19 cellular contexts compared by ENCODE assay signal in genomic region chr11:2193099-2193886, GRCh38. TPM values are rescaled to one million over a fixed set of nuclear protein-coding genes. Genes with fewer than 3 reads are reported as not detected.
DNase-seq lines count a peak whose midpoint lies in the region; ATAC-seq, FAIRE-seq and TF ChIP-seq lines count a peak whose summit lies in the region.
"Had no signal": no experiment of that assay in that cellular context is flagged by ENCODE, and none has a peak within 500 bp of the region (broad histone marks: within the 10 kb centered on the region; RNA-seq: fewer than 3 reads in every experiment).

No MANE protein-coding gene starts in this region.

- intact Hi-C loops in pancreas (cut with DNase I) = loop anchor here in 1 of 3 donors (10.0 kb wide), 1 partner anchor 222 kb away; no protein-coding TSS in a partner anchor

- WGBS in pancreas, 2 donors = 72 to 74% methylated on average over 24 to 26 of the region's 26 CpGs

- H3K9me3 ChIP-seq in adipocyte (ENCODE audit: control insufficient read depth, low read length) (no peaks in the 10 kb centered on the region), pancreas (no peaks in the 10 kb centered on the region)

- TF ChIP-seq CTCF in 22Rv1 (IDR thresholded peaks at IDR 0.05) (no peak), pancreas (IDR thresholded peaks at IDR 0.05) (no peak)

- FAIRE-seq in pancreas (lab: Jason Lieb, UNC) = no peak

- no peak overlapping the region for H3K4me3 ChIP-seq in adipocyte (ENCODE audit: low read length)
- H3K4me3 ChIP-seq in pancreas = no peak overlapping the region
- H3K4me3 ChIP-seq: GM23248 had no signal

- H3K9ac ChIP-seq in adipocyte (ENCODE audit: low read length) = no peak overlapping the region
- H3K9ac ChIP-seq: GM23248 had no signal

- H3K4me1 ChIP-seq in adipocyte (ENCODE audit: control insufficient read depth, insufficient read depth, low read length) = no peaks in the 10 kb centered on the region
- peaks cover 0 to 7% (median 5%) of the 10 kb centered on the region in 3 donors for H3K4me1 ChIP-seq in pancreas

- peaks cover 61% of the 10 kb centered on the region for H3K27me3 ChIP-seq in adipocyte (replicated peaks; ENCODE audit: control insufficient read depth, insufficient read depth, low read length)
- no peaks in the 10 kb centered on the region for H3K27me3 ChIP-seq in pancreas

- ATAC-seq in pancreas = peak; percentile 18 to 49 (median 41)
- no peak for ATAC-seq in GM19035 (IDR thresholded peaks at IDR 0.05; ENCODE audit: unreplicated experiment)
- no peak for ATAC-seq in HG03439 (IDR thresholded peaks at IDR 0.05; ENCODE audit: unreplicated experiment)
- ATAC-seq: CD8-positive, alpha-beta T cell had no signal

- H3K27ac ChIP-seq in 22Rv1 (peak overlapping the region; percentile 59), pancreas (peak overlapping the region in 1 of 4 donors; percentile 26)
- H3K27ac ChIP-seq: GM23248, HL-60 had no signal

- H3K36me3 ChIP-seq in adipocyte (ENCODE audit: control insufficient read depth, insufficient read depth, low read length, severe bottlenecking) = no peaks in the 10 kb centered on the region
- no peaks in the 10 kb centered on the region for H3K36me3 ChIP-seq in pancreas

- DNase-seq in HUDEP-2 (lab: John Stamatoyannopoulos, UW; ENCODE audit: unreplicated experiment in 76 of 76) (peak in 63 of 76 experiments; percentile 4 to 75 (median 46)), adipocyte (ENCODE audit: low read depth) (peak; percentile 27), pancreas (no peak), NCI-H1436 (lab: John Stamatoyannopoulos, UW) (no peak)
- DNase-seq: CD8-positive, alpha-beta T cell; DND-41; GDM1; GM23248; Kasumi-1; NCI-H1417; NCI-H2029 treated with DMSO at 0.1 percent for 48 hours; NCI-H524; RPMI8226 had no signal

RNA-seq across cellular contexts. Expression of gene TH, which starts 21.7 kb away (rescaled TPM):
- total RNA-seq in pancreas = under 1 TPM in 4 of 6 donors, not detected in 2; 0.19 to 0.55 (median 0.22) TPM
- polyA plus RNA-seq in pancreas = 1 to 10 TPM in 1 of 2 donors, under 1 TPM in 1; 0.49 to 2.5 TPM
- total RNA-seq: CD8-positive, alpha-beta T cell; GM23248; OCI-LY7 had no signal
- polyA plus RNA-seq: BJ, GM23248 had no signal

RNA-seq across cellular contexts. Expression of gene INS, which starts 32.3 kb away (rescaled TPM):
- over 10,000 TPM in 1 of 6 donors, 1,000 to 10,000 TPM in 5; 1,425 to 13,046 (median 4,747) TPM for total RNA-seq in pancreas
- polyA plus RNA-seq in pancreas = over 10,000 TPM; 71,280 to 145,342 TPM
- total RNA-seq: CD8-positive, alpha-beta T cell; GM23248; OCI-LY7 had no signal
- polyA plus RNA-seq: BJ, GM23248 had no signal

RNA-seq across cellular contexts. Expression of gene IGF2, which starts 54.1 kb away (rescaled TPM):
- total RNA-seq in pancreas = 10 to 100 TPM in 3 of 6 donors, 1 to 10 TPM in 3; 6.0 to 99.9 (median 12.3) TPM
- polyA plus RNA-seq in pancreas = 10 to 100 TPM; 25.1 to 26.9 TPM
- total RNA-seq: CD8-positive, alpha-beta T cell; GM23248; OCI-LY7 had no signal

Comparison
In these comparisons a context has a peak if more than half of its experiments do, and no peak if none do; other contexts are left out.
1. DNase-seq: peak in HUDEP-2 (63 of 76) and adipocyte (single experiment); none in pancreas (0 of 6) and NCI-H1436 (single experiment).
2. ATAC-seq: peak in pancreas (4 of 4); none in GM19035 (single experiment) and HG03439 (single experiment).